Comparison of ENCODE assay signal across 8 cellular contexts in genomic region chr2:74186038-74186437, GRCh38. TPM values are rescaled to one million over a fixed set of nuclear protein-coding genes. Genes with fewer than 3 reads are reported as not detected.
DNase-seq lines count a peak whose midpoint lies in the region; ATAC-seq and TF ChIP-seq lines count a peak whose summit lies in the region.

No MANE protein-coding gene starts in this region.

- no peak overlapping the region for H3K9ac ChIP-seq in PC-3 (ENCODE audit: low read length)

- H3K4me1 ChIP-seq in PC-3 (ENCODE audit: insufficient read depth, low read length), result no peaks in the 10 kb centered on the region

- no peaks in the 10 kb centered on the region for H4K20me1 ChIP-seq in PC-3 (ENCODE audit: low read length)

- no peaks in the 10 kb centered on the region for H3K9me3 Mint-ChIP-seq in activated CD4-positive, alpha-beta memory T cell treated with anti-CD3 and anti-CD28 coated beads, Interleukin-2, amount 10 ng/mL, durations not matched to agents 7 days and 5 days
- no peaks in the 10 kb centered on the region for H3K9me3 Mint-ChIP-seq in naive thymus-derived CD8-positive, alpha-beta T cell
- H3K9me3 Mint-ChIP-seq in WTC11, result no peaks in the 10 kb centered on the region

- no peak overlapping the region for H3K4me2 ChIP-seq in PC-3 (ENCODE audit: low read length)

- no peaks in the 10 kb centered on the region for H3K9me3 ChIP-seq in PC-3 (ENCODE audit: low read length)

- no peaks in the 10 kb centered on the region for H3K36me3 ChIP-seq in PC-3 (ENCODE audit: low read depth, low read length)

- intact Hi-C loops in PC-3 (cut with micrococcal nuclease), result no loop called here

- H3K4me3 Mint-ChIP-seq in activated CD4-positive, alpha-beta memory T cell treated with anti-CD3 and anti-CD28 coated beads, Interleukin-2, amount 10 ng/mL, durations not matched to agents 7 days and 5 days, result no peak overlapping the region
- H3K4me3 Mint-ChIP-seq in naive thymus-derived CD8-positive, alpha-beta T cell, result peak overlapping the region in 1 of 10 donors; percentile 65
- H3K4me3 Mint-ChIP-seq in WTC11, result no peak overlapping the region

- DNase-seq in CMK (ENCODE audit: low read depth) (peak; percentile 98), PC-3 (no peak), occipital lobe (lab: John Stamatoyannopoulos, UW) (no peak), WTC11 (ENCODE audit: low spot score) (no peak)
- DNase-seq in activated CD4-positive, alpha-beta memory T cell treated with anti-CD3 and anti-CD28 coated beads, Interleukin-2, amount 10 ng/mL, durations not matched to agents 7 days and 5 days, result peak; percentile 58
- peak in 2 of 10 donors; percentile 24 for DNase-seq in naive thymus-derived CD8-positive, alpha-beta T cell

- no peaks in the 10 kb centered on the region for H3K9me2 ChIP-seq in PC-3 (replicated peaks; ENCODE audit: low read length)

- no peak overlapping the region for H2AFZ ChIP-seq in PC-3 (ENCODE audit: low read length)

- CTCF ChIA-PET in activated CD4-positive, alpha-beta memory T cell treated with anti-CD3 and anti-CD28 coated beads, Interleukin-2, amount 10 ng/mL, durations not matched to agents 7 days and 5 days (lab: Charles Lee), result interaction anchor here (2.0 kb wide), 1 partner anchor 362 kb away, joined by 5 read pairs; no protein-coding TSS in a partner anchor
- CTCF ChIA-PET in PC-3 (lab: Charles Lee) (no interaction called here), WTC11 (lab: Charles Lee) (interaction anchor here (1.8 kb wide), 1 partner anchor 47 kb away, joined by 5 read pairs; no protein-coding TSS in a partner anchor)

- H3K79me2 ChIP-seq in PC-3 (ENCODE audit: low read length), result no peaks in the 10 kb centered on the region

- TF ChIP-seq CTCF in PC-3 (conservative IDR thresholded peaks at IDR 0.05; ENCODE audit: low read depth, low read length) (no peak), WTC11 (IDR thresholded peaks at IDR 0.05) (no peak)

- H3K4me1 Mint-ChIP-seq in activated CD4-positive, alpha-beta memory T cell treated with anti-CD3 and anti-CD28 coated beads, Interleukin-2, amount 10 ng/mL, durations not matched to agents 7 days and 5 days, result peaks cover 33% of the 10 kb centered on the region
- H3K4me1 Mint-ChIP-seq in naive thymus-derived CD8-positive, alpha-beta T cell, result peaks cover 0 to 29% (median 2%) of the 10 kb centered on the region in 4 donors
- peaks cover 19% of the 10 kb centered on the region for H3K4me1 Mint-ChIP-seq in WTC11

- no peaks in the 10 kb centered on the region for H3F3A ChIP-seq in PC-3 (ENCODE audit: low read length, unreplicated experiment)

- H3K27me3 Mint-ChIP-seq in activated CD4-positive, alpha-beta memory T cell treated with anti-CD3 and anti-CD28 coated beads, Interleukin-2, amount 10 ng/mL, durations not matched to agents 7 days and 5 days, result peaks cover 3% of the 10 kb centered on the region
- H3K27me3 Mint-ChIP-seq in naive thymus-derived CD8-positive, alpha-beta T cell, result peaks cover 0 to 6% (median 0%) of the 10 kb centered on the region in 5 donors
- H3K27me3 Mint-ChIP-seq in WTC11 (ENCODE audit: low read depth), result no peaks in the 10 kb centered on the region; the same call in none of the 2 replicates

- H3K4me3 ChIP-seq in PC-3 (ENCODE audit: low read length), result no peak overlapping the region

- no peak overlapping the region for H3K27ac ChIP-seq in PC-3 (ENCODE audit: low read length)

- peak; percentile 49 for ATAC-seq in GM19397 (IDR thresholded peaks at IDR 0.05; ENCODE audit: unreplicated experiment)
- peak; percentile 76 for ATAC-seq in HG03378 (IDR thresholded peaks at IDR 0.05; ENCODE audit: unreplicated experiment)
- peak; percentile 46 to 67 for ATAC-seq in naive thymus-derived CD8-positive, alpha-beta T cell
- ATAC-seq in PC-3, result no peak
- no peak for ATAC-seq in WTC11

- BruUV-seq in PC-3 (replicated peaks; lab: Mats Ljungman, UMichigan), result no TSS peak

- H3K36me3 Mint-ChIP-seq in activated CD4-positive, alpha-beta memory T cell treated with anti-CD3 and anti-CD28 coated beads, Interleukin-2, amount 10 ng/mL, durations not matched to agents 7 days and 5 days (ENCODE audit: low read depth), result no peaks in the 10 kb centered on the region
- H3K36me3 Mint-ChIP-seq in naive thymus-derived CD8-positive, alpha-beta T cell, result no peaks in the 10 kb centered on the region
- H3K36me3 Mint-ChIP-seq in WTC11, result no peaks in the 10 kb centered on the region

- peak overlapping the region; percentile 59 for H3K27ac Mint-ChIP-seq in activated CD4-positive, alpha-beta memory T cell treated with anti-CD3 and anti-CD28 coated beads, Interleukin-2, amount 10 ng/mL, durations not matched to agents 7 days and 5 days
- peak overlapping the region in 3 of 10 donors; percentile 9 to 70 (median 43) for H3K27ac Mint-ChIP-seq in naive thymus-derived CD8-positive, alpha-beta T cell
- H3K27ac Mint-ChIP-seq in WTC11, result no peak overlapping the region

- H3K27me3 ChIP-seq in PC-3 (ENCODE audit: low read length), result no peaks in the 10 kb centered on the region

- POLR2A ChIA-PET in activated CD4-positive, alpha-beta memory T cell treated with anti-CD3 and anti-CD28 coated beads, Interleukin-2, amount 10 ng/mL, durations not matched to agents 7 days and 5 days (lab: Charles Lee), result interaction anchor here (10.8 kb wide), 1 partner anchor 11 kb away, joined by 262 read pairs; the partner anchor contains the start of gene MTHFD2
- POLR2A ChIA-PET in naive thymus-derived CD8-positive, alpha-beta T cell (lab: Charles Lee), result interaction anchor here (0.7 kb wide), 1 partner anchor 20 kb away, joined by 3 read pairs; no protein-coding TSS in a partner anchor
- POLR2A ChIA-PET in PC-3 (lab: Charles Lee; ENCODE audit: unreplicated experiment), result no interaction called here
- POLR2A ChIA-PET in WTC11 (lab: Charles Lee), result no interaction called here

TF ChIP-seq in WTC11, 78 proteins besides CTCF, POLR2A, EP300 and RAD21 (continues in another document):
- TF ChIP-seq, protein P1, sequence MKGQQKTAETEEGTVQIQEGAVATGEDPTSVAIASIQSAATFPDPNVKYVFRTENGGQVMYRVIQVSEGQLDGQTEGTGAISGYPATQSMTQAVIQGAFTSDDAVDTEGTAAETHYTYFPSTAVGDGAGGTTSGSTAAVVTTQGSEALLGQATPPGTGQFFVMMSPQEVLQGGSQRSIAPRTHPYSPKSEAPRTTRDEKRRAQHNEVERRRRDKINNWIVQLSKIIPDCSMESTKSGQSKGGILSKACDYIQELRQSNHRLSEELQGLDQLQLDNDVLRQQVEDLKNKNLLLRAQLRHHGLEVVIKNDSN (CRISPR knock-in tag; IDR thresholded peaks at IDR 0.05), result no peak
- TF ChIP-seq ZNF317 (CRISPR knock-in tag; IDR thresholded peaks at IDR 0.05; ENCODE audit: borderline replicate concordance, low read depth) (no peak), ATF1 (CRISPR knock-in tag; IDR thresholded peaks at IDR 0.05) (no peak)
- TF ChIP-seq, protein P2, sequence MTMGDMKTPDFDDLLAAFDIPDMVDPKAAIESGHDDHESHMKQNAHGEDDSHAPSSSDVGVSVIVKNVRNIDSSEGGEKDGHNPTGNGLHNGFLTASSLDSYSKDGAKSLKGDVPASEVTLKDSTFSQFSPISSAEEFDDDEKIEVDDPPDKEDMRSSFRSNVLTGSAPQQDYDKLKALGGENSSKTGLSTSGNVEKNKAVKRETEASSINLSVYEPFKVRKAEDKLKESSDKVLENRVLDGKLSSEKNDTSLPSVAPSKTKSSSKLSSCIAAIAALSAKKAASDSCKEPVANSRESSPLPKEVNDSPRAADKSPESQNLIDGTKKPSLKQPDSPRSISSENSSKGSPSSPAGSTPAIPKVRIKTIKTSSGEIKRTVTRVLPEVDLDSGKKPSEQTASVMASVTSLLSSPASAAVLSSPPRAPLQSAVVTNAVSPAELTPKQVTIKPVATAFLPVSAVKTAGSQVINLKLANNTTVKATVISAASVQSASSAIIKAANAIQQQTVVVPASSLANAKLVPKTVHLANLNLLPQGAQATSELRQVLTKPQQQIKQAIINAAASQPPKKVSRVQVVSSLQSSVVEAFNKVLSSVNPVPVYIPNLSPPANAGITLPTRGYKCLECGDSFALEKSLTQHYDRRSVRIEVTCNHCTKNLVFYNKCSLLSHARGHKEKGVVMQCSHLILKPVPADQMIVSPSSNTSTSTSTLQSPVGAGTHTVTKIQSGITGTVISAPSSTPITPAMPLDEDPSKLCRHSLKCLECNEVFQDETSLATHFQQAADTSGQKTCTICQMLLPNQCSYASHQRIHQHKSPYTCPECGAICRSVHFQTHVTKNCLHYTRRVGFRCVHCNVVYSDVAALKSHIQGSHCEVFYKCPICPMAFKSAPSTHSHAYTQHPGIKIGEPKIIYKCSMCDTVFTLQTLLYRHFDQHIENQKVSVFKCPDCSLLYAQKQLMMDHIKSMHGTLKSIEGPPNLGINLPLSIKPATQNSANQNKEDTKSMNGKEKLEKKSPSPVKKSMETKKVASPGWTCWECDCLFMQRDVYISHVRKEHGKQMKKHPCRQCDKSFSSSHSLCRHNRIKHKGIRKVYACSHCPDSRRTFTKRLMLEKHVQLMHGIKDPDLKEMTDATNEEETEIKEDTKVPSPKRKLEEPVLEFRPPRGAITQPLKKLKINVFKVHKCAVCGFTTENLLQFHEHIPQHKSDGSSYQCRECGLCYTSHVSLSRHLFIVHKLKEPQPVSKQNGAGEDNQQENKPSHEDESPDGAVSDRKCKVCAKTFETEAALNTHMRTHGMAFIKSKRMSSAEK (CRISPR knock-in tag; IDR thresholded peaks at IDR 0.05; ENCODE audit: borderline replicate concordance), result no peak

RNA-seq across cellular contexts. Expression of gene MOB1A, which starts 7.4 kb away (rescaled TPM):
- 100 to 1,000 TPM; 188 to 193 TPM for total RNA-seq in activated CD4-positive, alpha-beta memory T cell treated with anti-CD3 and anti-CD28 coated beads, Interleukin-2, amount 10 ng/mL, durations not matched to agents 7 days and 5 days
- total RNA-seq in naive thymus-derived CD8-positive, alpha-beta T cell, result 100 to 1,000 TPM; 137 to 160 TPM
- polyA plus RNA-seq in naive thymus-derived CD8-positive, alpha-beta T cell, result 100 to 1,000 TPM; 111 to 152 (median 145) TPM
- 51.6 and 69.8 TPM in 2 replicates for total RNA-seq in PC-3 (2014; rRNA removed)
- 52.6 TPM for total RNA-seq in occipital lobe
- total RNA-seq in WTC11 (2021), result 84.9 to 92.6 TPM (median 88.2 TPM) in 3 replicates

RNA-seq across cellular contexts. Expression of gene MTHFD2, which starts 12.4 kb away (rescaled TPM):
- 100 to 1,000 TPM; 264 to 277 TPM for total RNA-seq in activated CD4-positive, alpha-beta memory T cell treated with anti-CD3 and anti-CD28 coated beads, Interleukin-2, amount 10 ng/mL, durations not matched to agents 7 days and 5 days
- total RNA-seq in naive thymus-derived CD8-positive, alpha-beta T cell, result 10 to 100 TPM; 37.3 to 38.1 TPM
- polyA plus RNA-seq in naive thymus-derived CD8-positive, alpha-beta T cell, result 1 to 10 TPM; 4.8 to 5.9 (median 5.4) TPM
- 115 and 118 TPM in 2 replicates for total RNA-seq in PC-3 (2014; rRNA removed)
- 37.0 TPM for total RNA-seq in occipital lobe
- total RNA-seq in WTC11 (2021), result 192 to 251 TPM (median 193 TPM) in 3 replicates

RNA-seq across cellular contexts. Expression of gene BOLA3, which starts 38.3 kb away (rescaled TPM):
- total RNA-seq in activated CD4-positive, alpha-beta memory T cell treated with anti-CD3 and anti-CD28 coated beads, Interleukin-2, amount 10 ng/mL, durations not matched to agents 7 days and 5 days, result 10 to 100 TPM; 46.5 to 55.4 TPM
- 10 to 100 TPM; 13.3 to 13.5 TPM for total RNA-seq in naive thymus-derived CD8-positive, alpha-beta T cell
- 10 to 100 TPM; 59.9 to 78.5 (median 68.3) TPM for polyA plus RNA-seq in naive thymus-derived CD8-positive, alpha-beta T cell
- 60.9 and 104 TPM in 2 replicates for total RNA-seq in PC-3 (2014; rRNA removed)
- total RNA-seq in occipital lobe, result 24.5 TPM
- total RNA-seq in WTC11 (2021), result 58.2 to 66.1 TPM (median 65.8 TPM) in 3 replicates

Comparison
In these comparisons a context has a peak if more than half of its experiments do, and no peak if none do; other contexts are left out.
1. DNase-seq: peak in CMK (single experiment) and activated CD4-positive, alpha-beta memory T cell treated with anti-CD3 and anti-CD28 coated beads, Interleukin-2, amount 10 ng/mL, durations not matched to agents 7 days and 5 days (single experiment); none in PC-3 (single experiment), occipital lobe (single experiment) and WTC11 (single experiment).
2. ATAC-seq: peak in GM19397 (single experiment), HG03378 (single experiment) and naive thymus-derived CD8-positive, alpha-beta T cell (2 of 2); none in PC-3 (single experiment) and WTC11 (single experiment).
3. POLR2A ChIA-PET loops: an anchor here in activated CD4-positive, alpha-beta memory T cell treated with anti-CD3 and anti-CD28 coated beads, Interleukin-2, amount 10 ng/mL, durations not matched to agents 7 days and 5 days (10.8 kb wide) and naive thymus-derived CD8-positive, alpha-beta T cell (0.7 kb wide); none called in PC-3 and WTC11.